In genomic region chr17:64580384-64581307, GRCh38 we compare ENCODE assay signal across 17 cellular contexts.
A peak's percentile ranks its signal among the peaks of the same experiment; 100 is the strongest.
DNase-seq lines count a peak whose midpoint lies in the region; ATAC-seq and TF ChIP-seq lines count a peak whose summit lies in the region.
"Had no signal": no experiment of that assay in that cellular context is flagged by ENCODE, and none has a peak within 500 bp of the region (broad histone marks: within the 10 kb centered on the region; RNA-seq: fewer than 3 reads in every experiment).

No MANE protein-coding gene starts in this region.

- CTCF ChIA-PET in activated naive CD4-positive, alpha-beta T cell treated with anti-CD3 and anti-CD28 coated beads for 36 hours (lab: Charles Lee) = interaction anchor here (0.6 to 1.6 kb wide), 5 partner anchors 19 to 161 kb away, joined by 3 to 4 read pairs (median 3); partner anchors contain the start of gene POLG2
- CTCF ChIA-PET in PC-9 (lab: Charles Lee) = no interaction called here

- H3K79me2 ChIP-seq in PC-9 (ENCODE audit: low read depth) = 0 out of 2 replicates have a peak, but pooled peaks cover 3% of the 10 kb centered on the region

- H3K4me3 ChIP-seq in PC-9 (no peak overlapping the region), Peyer's patch (no peak overlapping the region)
- H3K4me3 ChIP-seq: heart left ventricle, left ventricle myocardium inferior had no signal

- H3K27me3 ChIP-seq in PC-9 (ENCODE audit: insufficient read depth, low read depth) (no peaks in the 10 kb centered on the region), Peyer's patch (no peaks in the 10 kb centered on the region)
- H3K27me3 ChIP-seq: heart left ventricle had no signal

- no peak for ATAC-seq in central memory CD8-positive, alpha-beta T cell (replicated peaks; ENCODE audit: extremely low read depth, poor library complexity, severe bottlenecking)
- ATAC-seq in stimulated activated effector memory CD8-positive, alpha-beta T cell treated with anti-CD3 and anti-CD28 coated beads, Interleukin-12 subunit alpha, Interleukin-12 subunit beta, amount 100 ng/mL, for 72 hours = peak; percentile 97
- ATAC-seq: heart left ventricle had no signal

- H3K4me3 Mint-ChIP-seq in activated naive CD4-positive, alpha-beta T cell treated with anti-CD3 and anti-CD28 coated beads for 36 hours = no peak overlapping the region
- no peak overlapping the region for H3K4me3 Mint-ChIP-seq in central memory CD8-positive, alpha-beta T cell
- peak overlapping the region; percentile 40 for H3K4me3 Mint-ChIP-seq in stimulated activated effector memory CD8-positive, alpha-beta T cell treated with anti-CD3 and anti-CD28 coated beads, Interleukin-12 subunit alpha, Interleukin-12 subunit beta, amount 100 ng/mL, for 72 hours
- H3K4me3 Mint-ChIP-seq: B cell had no signal

- H3K27ac ChIP-seq in PC-9 (peak overlapping the region; percentile 7; the same call in 1 of the 2 replicates), Peyer's patch (no peak overlapping the region)
- H3K27ac ChIP-seq: heart left ventricle, left ventricle myocardium inferior had no signal

- DNase-seq in activated naive CD4-positive, alpha-beta T cell treated with anti-CD3 and anti-CD28 coated beads for 36 hours = no peak
- DNase-seq in activated naive CD4-positive, alpha-beta T cell treated with anti-CD3 and anti-CD28 coated beads, Interleukin-2, amount 50 U/mL, for 16 hours = no peak
- DNase-seq in PC-9 (no peak), NCI-H2029 (lab: John Stamatoyannopoulos, UW) (no peak), Peyer's patch (no peak), ureter (ENCODE audit: low spot score) (no peak)
- DNase-seq in central memory CD8-positive, alpha-beta T cell (ENCODE audit: low spot score in 2 of 2) = no peak
- peak in 1 of 2 donors; percentile 69 for DNase-seq in stimulated activated effector memory CD8-positive, alpha-beta T cell treated with anti-CD3 and anti-CD28 coated beads, Interleukin-12 subunit alpha, Interleukin-12 subunit beta, amount 100 ng/mL, for 72 hours (ENCODE audit: low spot score in 2 of 2)
- DNase-seq: amniotic stem cell; effector CD4-positive, alpha-beta T cell; heart left ventricle; left ventricle myocardium inferior; NCI-H1092; NCI-H774; occipital lobe; stimulated activated naive CD4-positive, alpha-beta T cell had no signal

- TF ChIP-seq CTCF in PC-9 (conservative IDR thresholded peaks at IDR 0.05) (no peak), Peyer's patch (IDR thresholded peaks at IDR 0.05) (no peak)

- H3K36me3 ChIP-seq in PC-9 (ENCODE audit: low read depth) (peaks cover 64% of the 10 kb centered on the region), Peyer's patch (peaks cover 0 to 78% (median 0%) of the 10 kb centered on the region in 3 donors)

- intact Hi-C loops in activated naive CD4-positive, alpha-beta T cell treated with anti-CD3 and anti-CD28 coated beads for 36 hours (cut with micrococcal nuclease) = loop anchor here (1.0 to 5.0 kb wide), 4 partner anchors 7 to 542 kb away; partner anchors contain the start of genes CEP95 and DDX5
- intact Hi-C loops in PC-9 (cut with micrococcal nuclease; ENCODE audit: unreplicated experiment) = loop anchor here (10.0 kb wide), 1 partner anchor 174 kb away; no protein-coding TSS in a partner anchor

- no peak overlapping the region for H3K4me2 ChIP-seq in PC-9

- H3K4me1 Mint-ChIP-seq in activated naive CD4-positive, alpha-beta T cell treated with anti-CD3 and anti-CD28 coated beads for 36 hours (ENCODE audit: low read depth) = peaks cover 13% of the 10 kb centered on the region
- H3K4me1 Mint-ChIP-seq in central memory CD8-positive, alpha-beta T cell = peaks cover 11% of the 10 kb centered on the region
- peaks cover 13% of the 10 kb centered on the region for H3K4me1 Mint-ChIP-seq in stimulated activated effector memory CD8-positive, alpha-beta T cell treated with anti-CD3 and anti-CD28 coated beads, Interleukin-12 subunit alpha, Interleukin-12 subunit beta, amount 100 ng/mL, for 72 hours
- H3K4me1 Mint-ChIP-seq: B cell had no signal

- no peaks in the 10 kb centered on the region for H3K9me2 ChIP-seq in PC-9 (ENCODE audit: insufficient read depth)

- no peaks in the 10 kb centered on the region for H3K4me1 ChIP-seq in PC-9 (replicated peaks; ENCODE audit: insufficient read depth)
- H3K4me1 ChIP-seq in Peyer's patch = no peaks in the 10 kb centered on the region
- H3K4me1 ChIP-seq: heart left ventricle, left ventricle myocardium inferior had no signal

- peaks cover 34% of the 10 kb centered on the region for H3F3A ChIP-seq in PC-9 (ENCODE audit: insufficient read depth, low read depth)

- H4K20me1 ChIP-seq in PC-9 (ENCODE audit: insufficient read depth) = peaks cover 24% of the 10 kb centered on the region

- peaks cover 14% of the 10 kb centered on the region for H3K36me3 Mint-ChIP-seq in activated naive CD4-positive, alpha-beta T cell treated with anti-CD3 and anti-CD28 coated beads for 36 hours (ENCODE audit: low read depth)
- H3K36me3 Mint-ChIP-seq in central memory CD8-positive, alpha-beta T cell (ENCODE audit: insufficient read depth) = peaks cover 45% of the 10 kb centered on the region
- peaks cover 78% of the 10 kb centered on the region for H3K36me3 Mint-ChIP-seq in stimulated activated effector memory CD8-positive, alpha-beta T cell treated with anti-CD3 and anti-CD28 coated beads, Interleukin-12 subunit alpha, Interleukin-12 subunit beta, amount 100 ng/mL, for 72 hours

- POLR2A ChIA-PET in PC-9 (lab: Charles Lee; ENCODE audit: unreplicated experiment) = no interaction called here

- H3K27ac Mint-ChIP-seq in activated naive CD4-positive, alpha-beta T cell treated with anti-CD3 and anti-CD28 coated beads for 36 hours = peak overlapping the region; percentile 82
- H3K27ac Mint-ChIP-seq in central memory CD8-positive, alpha-beta T cell (ENCODE audit: low read depth) = peak overlapping the region; percentile 52
- peak overlapping the region; percentile 98 for H3K27ac Mint-ChIP-seq in stimulated activated effector memory CD8-positive, alpha-beta T cell treated with anti-CD3 and anti-CD28 coated beads, Interleukin-12 subunit alpha, Interleukin-12 subunit beta, amount 100 ng/mL, for 72 hours
- H3K27ac Mint-ChIP-seq: B cell had no signal

- H2AFZ ChIP-seq in PC-9 = no peak overlapping the region

- H3K27me3 Mint-ChIP-seq in activated naive CD4-positive, alpha-beta T cell treated with anti-CD3 and anti-CD28 coated beads for 36 hours (ENCODE audit: low read depth) = no peaks in the 10 kb centered on the region
- no peaks in the 10 kb centered on the region for H3K27me3 Mint-ChIP-seq in central memory CD8-positive, alpha-beta T cell
- H3K27me3 Mint-ChIP-seq: B cell had no signal

- TF ChIP-seq POLR2A in Peyer's patch (IDR thresholded peaks at IDR 0.05) = no peak

- H3K9me3 ChIP-seq in PC-9 (ENCODE audit: insufficient read depth, low read depth) (no peaks in the 10 kb centered on the region), Peyer's patch (no peaks in the 10 kb centered on the region)
- H3K9me3 ChIP-seq: heart left ventricle, left ventricle myocardium inferior had no signal

- H3K9me3 Mint-ChIP-seq in activated naive CD4-positive, alpha-beta T cell treated with anti-CD3 and anti-CD28 coated beads for 36 hours = no peaks in the 10 kb centered on the region
- no peaks in the 10 kb centered on the region for H3K9me3 Mint-ChIP-seq in central memory CD8-positive, alpha-beta T cell
- no peaks in the 10 kb centered on the region for H3K9me3 Mint-ChIP-seq in stimulated activated effector memory CD8-positive, alpha-beta T cell treated with anti-CD3 and anti-CD28 coated beads, Interleukin-12 subunit alpha, Interleukin-12 subunit beta, amount 100 ng/mL, for 72 hours

- no TSS peak for BruUV-seq in PC-9 (replicated peaks; lab: Mats Ljungman, UMichigan)
